25 cellular contexts compared by ENCODE assay signal in genomic region chr12:29992366-29992765, GRCh38.
"Had no signal": no experiment of that assay in that cellular context is flagged by ENCODE, and none has a peak within 500 bp of the region (broad histone marks: within the 10 kb centered on the region; RNA-seq: fewer than 3 reads in every experiment).

No MANE protein-coding gene starts in this region.

- H3K36me3 Mint-ChIP-seq: activated naive CD4-positive, alpha-beta T cell treated with anti-CD3 and anti-CD28 coated beads, Interleukin-2, amount 50 U/mL, for 72 hours; activated naive CD8-positive, alpha-beta T cell treated with anti-CD3 and anti-CD28 coated beads, Interleukin-2, amount 10 ng/mL, durations not matched to agents 7 days and 5 days; brain had no signal

- DNase-seq: activated CD4-positive, alpha-beta memory T cell treated with anti-CD3 and anti-CD28 coated beads, Interleukin-2, amount 10 ng/mL, durations not matched to agents 7 days and 5 days; activated CD4-positive, alpha-beta T cell treated with anti-CD3 and anti-CD28 coated beads for 1 hour; activated CD4-positive, alpha-beta T cell treated with anti-CD3 and anti-CD28 coated beads for 4 hours; activated CD4-positive, alpha-beta T cell treated with anti-CD3 and anti-CD28 coated beads, Interleukin-2, amount 10 ng/mL, durations not matched to agents 7 days and 5 days; activated CD4-positive, alpha-beta T cell treated with anti-CD3 and anti-CD28 coated beads, Interleukin-2, amount 50 U/mL, for 4 hours; activated CD8-positive, alpha-beta memory T cell treated with anti-CD3 and anti-CD28 coated beads, Interleukin-2, amount 50 U/mL, for 48 hours; activated gamma-delta T cell; activated naive CD4-positive, alpha-beta T cell treated with anti-CD3 and anti-CD28 coated beads for 36 hours; activated naive CD8-positive, alpha-beta T cell treated with anti-CD3 and anti-CD28 coated beads, Interleukin-2, amount 10 ng/mL, durations not matched to agents 7 days and 5 days; activated T-cell treated with anti-CD3 and anti-CD28 coated beads for 4 hours; activated T-cell treated with anti-CD3 and anti-CD28 coated beads, Interleukin-2, amount 50 U/mL, for 24 hours; activated T-cell treated with anti-CD3 and anti-CD28 coated beads, Interleukin-2, amount 50 U/mL, for 72 hours; central memory CD4-positive, alpha-beta T cell; cerebellar nuclear complex; colonic mucosa; effector CD8-positive, alpha-beta T cell; foreskin keratinocyte; gastrocnemius medialis; T-helper 2 cell had no signal

- H3K4me1 Mint-ChIP-seq: activated CD4-positive, alpha-beta memory T cell treated with anti-CD3 and anti-CD28 coated beads, Interleukin-2, amount 10 ng/mL, durations not matched to agents 7 days and 5 days; activated CD4-positive, alpha-beta T cell treated with anti-CD3 and anti-CD28 coated beads, Interleukin-2, amount 10 ng/mL, durations not matched to agents 7 days and 5 days; activated naive CD8-positive, alpha-beta T cell treated with anti-CD3 and anti-CD28 coated beads, Interleukin-2, amount 10 ng/mL, durations not matched to agents 7 days and 5 days; WTC11 had no signal

- H3K27ac Mint-ChIP-seq: activated CD4-positive, alpha-beta memory T cell treated with anti-CD3 and anti-CD28 coated beads, Interleukin-2, amount 10 ng/mL, durations not matched to agents 7 days and 5 days; activated CD4-positive, alpha-beta T cell treated with anti-CD3 and anti-CD28 coated beads, Interleukin-2, amount 10 ng/mL, durations not matched to agents 7 days and 5 days; activated naive CD4-positive, alpha-beta T cell treated with anti-CD3 and anti-CD28 coated beads for 36 hours; activated naive CD4-positive, alpha-beta T cell treated with anti-CD3 and anti-CD28 coated beads, Interleukin-2, amount 50 U/mL, for 72 hours; activated naive CD8-positive, alpha-beta T cell treated with anti-CD3 and anti-CD28 coated beads, Interleukin-2, amount 10 ng/mL, durations not matched to agents 7 days and 5 days; activated T-cell treated with anti-CD3 and anti-CD28 coated beads, Interleukin-2, amount 50 U/mL, for 24 hours; activated T-cell treated with anti-CD3 and anti-CD28 coated beads, Interleukin-2, amount 50 U/mL, for 72 hours; brain; WTC11 had no signal

- H3K4me1 ChIP-seq: ascending aorta, breast epithelium, colonic mucosa, foreskin keratinocyte, gastrocnemius medialis had no signal

- H3K27ac ChIP-seq: ascending aorta, breast epithelium, cardiac muscle cell, colonic mucosa, foreskin keratinocyte, gastrocnemius medialis had no signal

- H3K36me3 ChIP-seq: ascending aorta, breast epithelium, cardiac muscle cell, colonic mucosa, gastrocnemius medialis had no signal

- H3K27me3 Mint-ChIP-seq: activated CD4-positive, alpha-beta memory T cell treated with anti-CD3 and anti-CD28 coated beads, Interleukin-2, amount 10 ng/mL, durations not matched to agents 7 days and 5 days; activated CD4-positive, alpha-beta T cell treated with anti-CD3 and anti-CD28 coated beads, Interleukin-2, amount 10 ng/mL, durations not matched to agents 7 days and 5 days; activated naive CD8-positive, alpha-beta T cell treated with anti-CD3 and anti-CD28 coated beads, Interleukin-2, amount 10 ng/mL, durations not matched to agents 7 days and 5 days; activated T-cell treated with anti-CD3 and anti-CD28 coated beads, Interleukin-2, amount 50 U/mL, for 24 hours; brain had no signal

- H3K4me3 ChIP-seq: ascending aorta, breast epithelium, cardiac muscle cell, colonic mucosa, gastrocnemius medialis had no signal

- H3K27me3 ChIP-seq: ascending aorta, breast epithelium, cardiac muscle cell, colonic mucosa, foreskin keratinocyte, gastrocnemius medialis had no signal

- H3K4me3 Mint-ChIP-seq: activated CD4-positive, alpha-beta memory T cell treated with anti-CD3 and anti-CD28 coated beads, Interleukin-2, amount 10 ng/mL, durations not matched to agents 7 days and 5 days; activated CD4-positive, alpha-beta T cell treated with anti-CD3 and anti-CD28 coated beads, Interleukin-2, amount 10 ng/mL, durations not matched to agents 7 days and 5 days; activated naive CD4-positive, alpha-beta T cell treated with anti-CD3 and anti-CD28 coated beads for 36 hours; activated naive CD8-positive, alpha-beta T cell treated with anti-CD3 and anti-CD28 coated beads, Interleukin-2, amount 10 ng/mL, durations not matched to agents 7 days and 5 days; activated T-cell treated with anti-CD3 and anti-CD28 coated beads, Interleukin-2, amount 50 U/mL, for 24 hours; activated T-cell treated with anti-CD3 and anti-CD28 coated beads, Interleukin-2, amount 50 U/mL, for 72 hours; brain; WTC11 had no signal

- H3K9me3 ChIP-seq: ascending aorta, breast epithelium, colonic mucosa, gastrocnemius medialis had no signal

- H3K9me3 Mint-ChIP-seq: activated naive CD4-positive, alpha-beta T cell treated with anti-CD3 and anti-CD28 coated beads for 36 hours; activated T-cell treated with anti-CD3 and anti-CD28 coated beads, Interleukin-2, amount 50 U/mL, for 72 hours had no signal
